Comparison of ENCODE assay signal across 10 cellular contexts in genomic region chr1:173409613-173410012, GRCh38.
DNase-seq lines count a peak whose midpoint lies in the region; ATAC-seq and TF ChIP-seq lines count a peak whose summit lies in the region.
"Had no signal": no experiment of that assay in that cellular context is flagged by ENCODE, and none has a peak within 500 bp of the region (broad histone marks: within the 10 kb centered on the region; RNA-seq: fewer than 3 reads in every experiment).

No MANE protein-coding gene starts in this region.

- H3K27ac ChIP-seq in brain microvascular endothelial cell: peak overlapping the region; percentile 58
- H3K27ac ChIP-seq: body of pancreas had no signal

- no peaks in the 10 kb centered on the region for H3K36me3 Mint-ChIP-seq in natural killer cell

- peak overlapping the region; percentile 25 for H3K4me3 Mint-ChIP-seq in natural killer cell

- peak overlapping the region; percentile 74 to 87 for H3K27ac Mint-ChIP-seq in natural killer cell

- intact Hi-C loops in natural killer cell (cut with micrococcal nuclease): loop anchor here (5.0 to 10.0 kb wide), 2 partner anchors 662 to 1335 kb away; no protein-coding TSS in a partner anchor

- no peak for TF ChIP-seq POLR2A in NB4 (IDR thresholded peaks at IDR 0.05; ENCODE audit: extremely low read depth, insufficient read length)

- H3K4me1 Mint-ChIP-seq in natural killer cell: peaks cover 40 to 41% of the 10 kb centered on the region in 2 donors

- no peaks in the 10 kb centered on the region for H3K36me3 ChIP-seq in brain microvascular endothelial cell (replicated peaks)

- TF ChIP-seq CTCF in NB4 (IDR thresholded peaks at IDR 0.05; ENCODE audit: low read depth, low read length) (no peak), brain microvascular endothelial cell (IDR thresholded peaks at IDR 0.05; ENCODE audit: low read depth, low read length, missing control alignments) (no peak), natural killer cell (IDR thresholded peaks at IDR 0.05) (no peak)

- DNase-seq in GF-D8 (lab: John Stamatoyannopoulos, UW): peak; percentile 69
- peak; percentile 79 for DNase-seq in NB4 (ENCODE audit: low read depth)
- DNase-seq in brain microvascular endothelial cell: peak; percentile 88
- DNase-seq in natural killer cell: no peak
- no peak for DNase-seq in activated effector memory CD4-positive, alpha-beta T cell treated with anti-CD3 and anti-CD28 coated beads, Interleukin-2, amount 50 U/mL, for 16 hours
- no peak for DNase-seq in NCI-H146 treated with DMSO at 0.1 percent for 48 hours (lab: John Stamatoyannopoulos, UW; ENCODE audit: unreplicated experiment)
- DNase-seq: islet precursor cell had no signal

- no peaks in the 10 kb centered on the region for H3K9me3 Mint-ChIP-seq in natural killer cell

- in situ Hi-C loops in brain microvascular endothelial cell (cut with HindIII; ENCODE audit: low pct_ligation_motif_present, low sequenced_read_pairs): loop anchor here (25.0 kb wide), 1 partner anchor 147 kb away; no protein-coding TSS in a partner anchor

- ATAC-seq in natural killer cell (no peak), HG03469 (IDR thresholded peaks at IDR 0.05; ENCODE audit: unreplicated experiment) (no peak), GM19463 (IDR thresholded peaks at IDR 0.05; ENCODE audit: unreplicated experiment) (no peak)
- ATAC-seq: body of pancreas had no signal

- no peak overlapping the region for H3K4me3 ChIP-seq in NB4 (ENCODE audit: low read depth, low read length)
- H3K4me3 ChIP-seq in brain microvascular endothelial cell (ENCODE audit: low read depth, low read length): no peak overlapping the region
- H3K4me3 ChIP-seq: body of pancreas had no signal

- H3K27me3 ChIP-seq in brain microvascular endothelial cell (replicated peaks): no peaks in the 10 kb centered on the region
- H3K27me3 ChIP-seq: body of pancreas had no signal

- H3K27me3 Mint-ChIP-seq in natural killer cell (ENCODE audit: low read depth in 2 of 2): peaks cover 0 to 4% of the 10 kb centered on the region in 2 donors

Comparison
In these comparisons a context has a peak if more than half of its experiments do, and no peak if none do; other contexts are left out.
1. DNase-seq: peak in GF-D8 (single experiment), NB4 (single experiment) and brain microvascular endothelial cell (single experiment); none in natural killer cell (single experiment), activated effector memory CD4-positive, alpha-beta T cell treated with anti-CD3 and anti-CD28 coated beads, Interleukin-2, amount 50 U/mL, for 16 hours (single experiment) and NCI-H146 treated with DMSO at 0.1 percent for 48 hours (single experiment).